Comparison of ENCODE assay signal across 8 cellular contexts in genomic region chr6:137414599-137414998, GRCh38.
DNase-seq lines count a peak whose midpoint lies in the region; ATAC-seq and TF ChIP-seq lines count a peak whose summit lies in the region.

No MANE protein-coding gene starts in this region.

- H3K27me3 ChIP-seq in Caco-2 (replicated peaks; ENCODE audit: control insufficient read depth, insufficient read depth, low read length) = no peaks in the 10 kb centered on the region
- H3K27me3 ChIP-seq in iPS-15b (ENCODE audit: control insufficient read depth, insufficient read depth, low read length) = peaks cover 10% of the 10 kb centered on the region

- H3K36me3 Mint-ChIP-seq in Caco-2 (ENCODE audit: insufficient read depth, unreplicated experiment) (no peaks in the 10 kb centered on the region), T-cell (no peaks in the 10 kb centered on the region)

- H3K27me3 Mint-ChIP-seq in Caco-2 (ENCODE audit: insufficient read depth, unreplicated experiment) = no peaks in the 10 kb centered on the region
- H3K27me3 Mint-ChIP-seq in T-cell = no peaks in the 10 kb centered on the region

- intact Hi-C loops in Caco-2 (cut with micrococcal nuclease; ENCODE audit: unreplicated experiment) = no loop called here

- H3K4me1 Mint-ChIP-seq in Caco-2 (ENCODE audit: low read depth, unreplicated experiment) (no peaks in the 10 kb centered on the region), T-cell (peaks cover 12 to 14% (median 13%) of the 10 kb centered on the region in 3 donors)

- H3K27ac Mint-ChIP-seq in Caco-2 (ENCODE audit: unreplicated experiment) (no peak overlapping the region), T-cell (peak overlapping the region; percentile 90 to 91)

- ATAC-seq in T-cell (replicated peaks in 1 of 4) = no peak

- DNase-seq in Caco-2 = no peak
- no peak for DNase-seq in T-cell
- peak; percentile 25 for DNase-seq in pons (ENCODE audit: low spot score)
- DNase-seq in HCEC 1CT = no peak
- DNase-seq in A172 (ENCODE audit: low spot score) = no peak
- DNase-seq in activated effector memory CD4-positive, alpha-beta T cell treated with Interleukin-2 at 50 U/mL for 16 hours = no peak
- no peak for DNase-seq in NCI-H146 treated with DMSO at 0.1 percent for 48 hours (lab: John Stamatoyannopoulos, UW; ENCODE audit: unreplicated experiment)

- H3K9me3 Mint-ChIP-seq in Caco-2 (ENCODE audit: unreplicated experiment) = no peaks in the 10 kb centered on the region
- no peaks in the 10 kb centered on the region for H3K9me3 Mint-ChIP-seq in T-cell

- CTCF ChIA-PET in Caco-2 (lab: Charles Lee) = no interaction called here
- CTCF ChIA-PET in T-cell (lab: Charles Lee) = interaction anchor here (0.5 to 2.0 kb wide), 7 partner anchors 10 to 235 kb away, joined by 3 to 25 read pairs (median 5); no protein-coding TSS in a partner anchor

- H3K4me1 ChIP-seq in Caco-2 (no peaks in the 10 kb centered on the region), iPS-15b (ENCODE audit: control insufficient read depth, insufficient read depth, low read length) (peaks cover 13% of the 10 kb centered on the region)

- POLR2A ChIA-PET in Caco-2 (lab: Charles Lee) (no interaction called here), T-cell (lab: Charles Lee) (no interaction called here)

- H3K9me3 ChIP-seq in Caco-2 (no peaks in the 10 kb centered on the region), iPS-15b (ENCODE audit: control insufficient read depth, insufficient read depth, low read length) (no peaks in the 10 kb centered on the region)

- H3K4me3 ChIP-seq in Caco-2 (ENCODE audit: low read depth, low read length) = no peak overlapping the region
- H3K4me3 ChIP-seq in iPS-15b (ENCODE audit: low read depth, low read length) = peak overlapping the region; percentile 53

- no TSS peak for BruUV-seq in Caco-2 (replicated peaks; lab: Mats Ljungman, UMichigan)

- no peaks in the 10 kb centered on the region for H3K36me3 ChIP-seq in Caco-2 (ENCODE audit: control insufficient read depth, insufficient read depth, low read length)
- H3K36me3 ChIP-seq in iPS-15b (ENCODE audit: control insufficient read depth, insufficient read depth, low read length) = no peaks in the 10 kb centered on the region

- no peak for TF ChIP-seq CTCF in Caco-2 (IDR thresholded peaks at IDR 0.05; ENCODE audit: insufficient read depth in 1 of 2, low read depth in 1 of 2, low read length in 1 of 2, severe bottlenecking in 1 of 2, unreplicated experiment in 1 of 2)

- H3K4me3 Mint-ChIP-seq in Caco-2 (ENCODE audit: unreplicated experiment) (peak overlapping the region; percentile 70), T-cell (peak overlapping the region; percentile 70 to 81 (median 81))

- H3K9ac ChIP-seq in iPS-15b (ENCODE audit: low read depth, low read length) = no peak overlapping the region
